ENCODE assay signal across 8 cellular contexts in genomic region chr12:12736759-12737676, GRCh38. TPM values are rescaled to one million over a fixed set of nuclear protein-coding genes. Genes with fewer than 3 reads are reported as not detected.
A peak's percentile ranks its signal among the peaks of the same experiment; 100 is the strongest.
DNase-seq lines count a peak whose midpoint lies in the region; ATAC-seq and TF ChIP-seq lines count a peak whose summit lies in the region.

No MANE protein-coding gene starts in this region.

- peak; percentile 42 for DNase-seq in NCI-H1092 treated with DMSO at 0.1 percent for 48 hours (lab: John Stamatoyannopoulos, UW)
- no peak for DNase-seq in NCI-H1092 (lab: John Stamatoyannopoulos, UW)
- peak; percentile 33 to 44 for DNase-seq in Kasumi-1 (lab: John Stamatoyannopoulos, UW)
- peak; percentile 6 for DNase-seq in effector CD8-positive, alpha-beta T cell (lab: John Stamatoyannopoulos, UW)
- DNase-seq in mucosa of descending colon, result no peak
- peak in 1 of 2 donors; percentile 56 for DNase-seq in uterus

- H3K4me1 ChIP-seq in mucosa of descending colon (ENCODE audit: low read depth) (peaks cover 17% of the 10 kb centered on the region), uterus (peaks cover 0 to 8% of the 10 kb centered on the region in 2 donors)

- TF ChIP-seq POLR2A in uterus (IDR thresholded peaks at IDR 0.05), result no peak

- H3K4me3 ChIP-seq in mucosa of descending colon (no peak overlapping the region), uterus (peak overlapping the region in 1 of 2 donors; percentile 3)

- intact Hi-C loops in mucosa of descending colon (cut with DNase I, micrococcal nuclease) (no loop called here), uterus (cut with DNase I; ENCODE audit: low total_unique reads) (no loop called here)

- peak; percentile 82 for ATAC-seq in GM21723 (IDR thresholded peaks at IDR 0.05; ENCODE audit: unreplicated experiment)
- ATAC-seq in mucosa of descending colon, result peak; percentile 80

- H3K36me3 ChIP-seq in mucosa of descending colon (ENCODE audit: low read depth) (no peaks in the 10 kb centered on the region), uterus (no peaks in the 10 kb centered on the region)

- no peaks in the 10 kb centered on the region for H3K27me3 ChIP-seq in uterus

- H3K27ac ChIP-seq in VCaP (no peak overlapping the region), uterus (peak overlapping the region; percentile 71 to 75)

- H3K9me3 ChIP-seq in mucosa of descending colon, result no peaks in the 10 kb centered on the region
- H3K9me3 ChIP-seq in uterus, result no peaks in the 10 kb centered on the region

- TF ChIP-seq CTCF in VCaP (conservative IDR thresholded peaks at IDR 0.05), result peak; percentile 81
- peak; percentile 45 for TF ChIP-seq CTCF in mucosa of descending colon (IDR thresholded peaks at IDR 0.05)
- TF ChIP-seq CTCF in uterus (IDR thresholded peaks at IDR 0.05), result peak; percentile 48 to 61 (median 54)

RNA-seq across cellular contexts. Expression of gene CDKN1B, which starts 19.9 kb away (rescaled TPM):
- total RNA-seq in mucosa of descending colon (10 to 100 TPM; 46.7 to 71.1 (median 53.0) TPM), uterus (100 to 1,000 TPM in 1 of 4 donors, 10 to 100 TPM in 3; 40.7 to 104 (median 86.0) TPM)

RNA-seq across cellular contexts. Expression of gene GPR19, which starts 41.0 kb away (rescaled TPM):
- total RNA-seq in mucosa of descending colon (under 1 TPM; 0.52 to 0.89 (median 0.82) TPM), uterus (under 1 TPM in 1 of 4 donors, not detected in 3; 0.83 TPM)

RNA-seq across cellular contexts. Expression of gene APOLD1, which starts 48.4 kb away (rescaled TPM):
- 10 to 100 TPM in 1 of 3 donors, 1 to 10 TPM in 1, under 1 TPM in 1; 0.93 to 12.9 (median 5.0) TPM for total RNA-seq in mucosa of descending colon
- total RNA-seq in uterus, result 10 to 100 TPM; 25.0 to 88.8 (median 57.9) TPM

Comparison
In these comparisons a context has a peak if more than half of its experiments do, and no peak if none do; other contexts are left out.
1. DNase-seq: peak in NCI-H1092 treated with DMSO at 0.1 percent for 48 hours (single experiment), Kasumi-1 (2 of 2) and effector CD8-positive, alpha-beta T cell (single experiment); none in NCI-H1092 (single experiment) and mucosa of descending colon (0 of 3).
2. Peak in every context shown above with its lines, with median percentiles within 50 percentile points of each other: CTCF ChIP-seq.